ENCODE assay signal across 13 cellular contexts in genomic region chr16:58409316-58409973, GRCh38. TPM values are rescaled to one million over a fixed set of nuclear protein-coding genes. Genes with fewer than 3 reads are reported as not detected.
A peak's percentile ranks its signal among the peaks of the same experiment; 100 is the strongest.
DNase-seq lines count a peak whose midpoint lies in the region; ATAC-seq and TF ChIP-seq lines count a peak whose summit lies in the region.
"Had no signal": no experiment of that assay in that cellular context is flagged by ENCODE, and none has a peak within 500 bp of the region (broad histone marks: within the 10 kb centered on the region; RNA-seq: fewer than 3 reads in every experiment).

No MANE protein-coding gene starts in this region.

- TF ChIP-seq CTCF in adrenal gland (IDR thresholded peaks at IDR 0.05) (no peak), gastroesophageal sphincter (IDR thresholded peaks at IDR 0.05) (no peak)

- intact Hi-C loops in adrenal gland (cut with DNase I) = no loop called here

- in situ Hi-C loops in Caki2 (cut with HindIII; ENCODE audit: low pct_unique_long_range_greater_than_20kb, low sequenced_read_pairs) = no loop called here

- WGBS in adrenal gland, 4 donors = 29 to 40% (median 34%) methylated on average over 6 of the region's 6 CpGs
- WGBS in gastroesophageal sphincter (ENCODE audit: low coverage in 1 of 2), 2 donors = 53 to 83% methylated on average over 3 to 6 of the region's 6 CpGs

- H3K36me3 ChIP-seq in adrenal gland (replicated peaks in 1 of 2) (no peaks in the 10 kb centered on the region), gastroesophageal sphincter (peaks cover 0 to 8% of the 10 kb centered on the region in 2 donors)

- H3K27ac ChIP-seq in adrenal gland (peak overlapping the region in 4 of 5 donors; percentile 48 to 89 (median 86)), gastroesophageal sphincter (no peak overlapping the region)

- H3K4me1 ChIP-seq in adrenal gland (replicated peaks in 1 of 2) = peaks cover 14 to 16% of the 10 kb centered on the region in 2 donors
- peaks cover 0 to 10% (median 0%) of the 10 kb centered on the region in 3 donors for H3K4me1 ChIP-seq in gastroesophageal sphincter

- TF ChIP-seq EP300 in gastroesophageal sphincter (IDR thresholded peaks at IDR 0.05) = no peak

- H3K27me3 ChIP-seq in adrenal gland = no peaks in the 10 kb centered on the region
- H3K27me3 ChIP-seq in gastroesophageal sphincter = no peaks in the 10 kb centered on the region

- DNase-seq in Caki2 (ENCODE audit: low read depth) (peak; percentile 98), adrenal gland (peak; percentile 50 to 92 (median 78)), pons (ENCODE audit: low spot score) (peak; percentile 17), GF-D8 (lab: John Stamatoyannopoulos, UW) (no peak), NCI-H187 treated with DMSO at 0.1 percent for 48 hours (lab: John Stamatoyannopoulos, UW) (no peak)
- DNase-seq: activated T-cell treated with anti-CD3 and anti-CD28 coated beads, Interleukin-2, amount 50 U/mL, for 24 hours; COR-L47; effector CD4-positive, alpha-beta T cell; HCEC 1CT; NCI-H446 treated with DMSO at 0.1 percent for 48 hours had no signal

- no peak overlapping the region for H3K4me3 ChIP-seq in adrenal gland
- no peak overlapping the region for H3K4me3 ChIP-seq in gastroesophageal sphincter

- no peaks in the 10 kb centered on the region for H3K9me3 ChIP-seq in adrenal gland (replicated peaks in 1 of 3)
- no peaks in the 10 kb centered on the region for H3K9me3 ChIP-seq in gastroesophageal sphincter

- ATAC-seq in gastroesophageal sphincter (peak; percentile 46), GM18861 (IDR thresholded peaks at IDR 0.05; ENCODE audit: unreplicated experiment) (no peak), GM19324 (IDR thresholded peaks at IDR 0.05; ENCODE audit: low FRiP score, unreplicated experiment) (no peak)

- TF ChIP-seq POLR2A in adrenal gland (IDR thresholded peaks at IDR 0.05) (peak in 1 of 2 donors; percentile 56), gastroesophageal sphincter (IDR thresholded peaks at IDR 0.05) (no peak)

RNA-seq across cellular contexts. Expression of gene GINS3, which starts 17.2 kb away (rescaled TPM):
- total RNA-seq in Caki2 (2014; rRNA removed; shearing (Covaris generic); ENCODE audit: low replicate concordance) = 8.2 and 17.2 TPM in 2 replicates
- total RNA-seq in adrenal gland (10 to 100 TPM in 6 of 8 donors, 1 to 10 TPM in 2; 7.6 to 20.2 (median 10.5) TPM), gastroesophageal sphincter (1 to 10 TPM; 1.7 to 2.8 (median 2.4) TPM)
- polyA plus RNA-seq in adrenal gland = 10 to 100 TPM in 1 of 3 donors, 1 to 10 TPM in 2; 8.6 to 18.9 (median 9.3) TPM

Comparison
In these comparisons a context has a peak if more than half of its experiments do, and no peak if none do; other contexts are left out.
1. DNase-seq: peak in Caki2 (single experiment), adrenal gland (7 of 7) and pons (single experiment); none in GF-D8 (single experiment) and NCI-H187 treated with DMSO at 0.1 percent for 48 hours (single experiment).
2. H3K27ac ChIP-seq: peak in adrenal gland (4 of 5); none in gastroesophageal sphincter (0 of 4).